In the genomic region with DNA sequence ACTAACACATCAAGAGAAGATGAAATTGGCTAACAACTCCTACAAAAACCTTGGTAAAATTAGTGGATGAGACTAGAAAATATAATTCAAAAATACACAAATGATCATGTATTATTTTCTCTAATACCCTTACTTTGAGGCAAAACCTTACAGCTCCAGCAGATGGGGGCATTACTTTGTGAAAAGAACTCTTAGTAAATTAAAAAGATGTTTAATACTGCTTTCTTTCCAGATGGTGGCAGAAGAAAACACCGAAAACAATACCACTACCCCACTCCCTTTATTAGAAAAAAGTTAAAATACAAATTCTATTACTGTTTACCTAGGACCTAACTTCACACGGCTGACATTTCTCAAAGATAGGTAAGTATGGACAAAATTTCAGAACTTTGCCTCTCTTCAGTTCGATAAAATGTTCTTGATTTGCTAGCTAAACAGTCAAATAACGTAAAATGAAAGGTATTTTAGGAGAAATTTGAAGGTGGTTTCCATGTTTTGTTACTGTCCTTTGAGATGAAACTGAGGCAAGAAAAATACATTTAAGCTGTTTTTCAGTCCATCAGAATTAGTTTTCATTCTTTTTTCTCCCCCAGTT, we compare ENCODE assay signal across 1 cellular context.
A peak's percentile ranks its signal among the peaks of the same experiment; 100 is the strongest.
TF ChIP-seq lines count a peak whose summit lies in the region.

No MANE protein-coding gene starts in this region.

TF ChIP-seq in GM12878, 131 proteins besides CTCF, POLR2A, EP300 and RAD21:
- TF ChIP-seq, protein P1, sequence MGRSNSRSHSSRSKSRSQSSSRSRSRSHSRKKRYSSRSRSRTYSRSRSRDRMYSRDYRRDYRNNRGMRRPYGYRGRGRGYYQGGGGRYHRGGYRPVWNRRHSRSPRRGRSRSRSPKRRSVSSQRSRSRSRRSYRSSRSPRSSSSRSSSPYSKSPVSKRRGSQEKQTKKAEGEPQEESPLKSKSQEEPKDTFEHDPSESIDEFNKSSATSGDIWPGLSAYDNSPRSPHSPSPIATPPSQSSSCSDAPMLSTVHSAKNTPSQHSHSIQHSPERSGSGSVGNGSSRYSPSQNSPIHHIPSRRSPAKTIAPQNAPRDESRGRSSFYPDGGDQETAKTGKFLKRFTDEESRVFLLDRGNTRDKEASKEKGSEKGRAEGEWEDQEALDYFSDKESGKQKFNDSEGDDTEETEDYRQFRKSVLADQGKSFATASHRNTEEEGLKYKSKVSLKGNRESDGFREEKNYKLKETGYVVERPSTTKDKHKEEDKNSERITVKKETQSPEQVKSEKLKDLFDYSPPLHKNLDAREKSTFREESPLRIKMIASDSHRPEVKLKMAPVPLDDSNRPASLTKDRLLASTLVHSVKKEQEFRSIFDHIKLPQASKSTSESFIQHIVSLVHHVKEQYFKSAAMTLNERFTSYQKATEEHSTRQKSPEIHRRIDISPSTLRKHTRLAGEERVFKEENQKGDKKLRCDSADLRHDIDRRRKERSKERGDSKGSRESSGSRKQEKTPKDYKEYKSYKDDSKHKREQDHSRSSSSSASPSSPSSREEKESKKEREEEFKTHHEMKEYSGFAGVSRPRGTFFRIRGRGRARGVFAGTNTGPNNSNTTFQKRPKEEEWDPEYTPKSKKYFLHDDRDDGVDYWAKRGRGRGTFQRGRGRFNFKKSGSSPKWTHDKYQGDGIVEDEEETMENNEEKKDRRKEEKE (IDR thresholded peaks at IDR 0.05), result no peak
- TF ChIP-seq MXI1 (IDR thresholded peaks at IDR 0.05; ENCODE audit: low read depth, low read length) (0 out of 2 replicates have a peak, but pooled peaks have one; percentile 16), SIX5 (IDR thresholded peaks at IDR 0.05; ENCODE audit: low read depth, low read length, severe bottlenecking) (peak; percentile 1), ZNF24 (IDR thresholded peaks at IDR 0.05) (peak; percentile 38; the same call in 1 of the 2 replicates), SMC3 (IDR thresholded peaks at IDR 0.05; ENCODE audit: borderline replicate concordance, low read length) (peak; percentile 96), IRF4 (IDR thresholded peaks at IDR 0.05; ENCODE audit: low read depth, low read length) (no peak), ZNF592 (IDR thresholded peaks at IDR 0.05) (0 out of 2 replicates have a peak, but pooled peaks have one; percentile 30), RCOR1 (conservative IDR thresholded peaks at IDR 0.05; ENCODE audit: low read depth, low read length) (no peak), SMARCA5 (IDR thresholded peaks at IDR 0.05) (peak; percentile 39; the same call in 1 of the 2 replicates), FOXM1 (IDR thresholded peaks at IDR 0.05; ENCODE audit: low read depth, low read length) (peak; percentile 28; the same call in 1 of the 2 replicates), CBX5 (IDR thresholded peaks at IDR 0.05; ENCODE audit: low read depth) (0 out of 2 replicates have a peak, but pooled peaks have one; percentile 20)
- TF ChIP-seq, protein P2, sequence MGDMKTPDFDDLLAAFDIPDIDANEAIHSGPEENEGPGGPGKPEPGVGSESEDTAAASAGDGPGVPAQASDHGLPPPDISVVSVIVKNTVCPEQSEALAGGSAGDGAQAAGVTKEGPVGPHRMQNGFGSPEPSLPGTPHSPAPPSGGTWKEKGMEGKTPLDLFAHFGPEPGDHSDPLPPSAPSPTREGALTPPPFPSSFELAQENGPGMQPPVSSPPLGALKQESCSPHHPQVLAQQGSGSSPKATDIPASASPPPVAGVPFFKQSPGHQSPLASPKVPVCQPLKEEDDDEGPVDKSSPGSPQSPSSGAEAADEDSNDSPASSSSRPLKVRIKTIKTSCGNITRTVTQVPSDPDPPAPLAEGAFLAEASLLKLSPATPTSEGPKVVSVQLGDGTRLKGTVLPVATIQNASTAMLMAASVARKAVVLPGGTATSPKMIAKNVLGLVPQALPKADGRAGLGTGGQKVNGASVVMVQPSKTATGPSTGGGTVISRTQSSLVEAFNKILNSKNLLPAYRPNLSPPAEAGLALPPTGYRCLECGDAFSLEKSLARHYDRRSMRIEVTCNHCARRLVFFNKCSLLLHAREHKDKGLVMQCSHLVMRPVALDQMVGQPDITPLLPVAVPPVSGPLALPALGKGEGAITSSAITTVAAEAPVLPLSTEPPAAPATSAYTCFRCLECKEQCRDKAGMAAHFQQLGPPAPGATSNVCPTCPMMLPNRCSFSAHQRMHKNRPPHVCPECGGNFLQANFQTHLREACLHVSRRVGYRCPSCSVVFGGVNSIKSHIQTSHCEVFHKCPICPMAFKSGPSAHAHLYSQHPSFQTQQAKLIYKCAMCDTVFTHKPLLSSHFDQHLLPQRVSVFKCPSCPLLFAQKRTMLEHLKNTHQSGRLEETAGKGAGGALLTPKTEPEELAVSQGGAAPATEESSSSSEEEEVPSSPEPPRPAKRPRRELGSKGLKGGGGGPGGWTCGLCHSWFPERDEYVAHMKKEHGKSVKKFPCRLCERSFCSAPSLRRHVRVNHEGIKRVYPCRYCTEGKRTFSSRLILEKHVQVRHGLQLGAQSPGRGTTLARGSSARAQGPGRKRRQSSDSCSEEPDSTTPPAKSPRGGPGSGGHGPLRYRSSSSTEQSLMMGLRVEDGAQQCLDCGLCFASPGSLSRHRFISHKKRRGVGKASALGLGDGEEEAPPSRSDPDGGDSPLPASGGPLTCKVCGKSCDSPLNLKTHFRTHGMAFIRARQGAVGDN (IDR thresholded peaks at IDR 0.05), result peak; percentile 12; the same call in 1 of the 2 replicates
- TF ChIP-seq, protein P3, sequence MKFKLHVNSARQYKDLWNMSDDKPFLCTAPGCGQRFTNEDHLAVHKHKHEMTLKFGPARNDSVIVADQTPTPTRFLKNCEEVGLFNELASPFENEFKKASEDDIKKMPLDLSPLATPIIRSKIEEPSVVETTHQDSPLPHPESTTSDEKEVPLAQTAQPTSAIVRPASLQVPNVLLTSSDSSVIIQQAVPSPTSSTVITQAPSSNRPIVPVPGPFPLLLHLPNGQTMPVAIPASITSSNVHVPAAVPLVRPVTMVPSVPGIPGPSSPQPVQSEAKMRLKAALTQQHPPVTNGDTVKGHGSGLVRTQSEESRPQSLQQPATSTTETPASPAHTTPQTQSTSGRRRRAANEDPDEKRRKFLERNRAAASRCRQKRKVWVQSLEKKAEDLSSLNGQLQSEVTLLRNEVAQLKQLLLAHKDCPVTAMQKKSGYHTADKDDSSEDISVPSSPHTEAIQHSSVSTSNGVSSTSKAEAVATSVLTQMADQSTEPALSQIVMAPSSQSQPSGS (IDR thresholded peaks at IDR 0.05; ENCODE audit: low read length), result 0 out of 2 replicates have a peak, but pooled peaks have one; percentile 16
